Comparison of ENCODE assay signal across 1 cellular context in genomic region chr5:178626484-178627258, GRCh38.
TF ChIP-seq lines count a peak whose summit lies in the region.

Gene CLK4, minus strand, starts transcription at chr5:178627050. Its CDS starts 3,634 bp downstream, at chr5:178623416.

TF ChIP-seq in GM12878, 131 proteins besides CTCF, POLR2A, EP300 and RAD21 (continued from another document):
- peak; percentile 35 for TF ChIP-seq MAX (IDR thresholded peaks at IDR 0.05; ENCODE audit: low read depth, low read length)
- TF ChIP-seq ATF3 (IDR thresholded peaks at IDR 0.05; ENCODE audit: borderline replicate concordance, extremely low read depth, low read depth, low read length): no peak
- TF ChIP-seq, protein P1, sequence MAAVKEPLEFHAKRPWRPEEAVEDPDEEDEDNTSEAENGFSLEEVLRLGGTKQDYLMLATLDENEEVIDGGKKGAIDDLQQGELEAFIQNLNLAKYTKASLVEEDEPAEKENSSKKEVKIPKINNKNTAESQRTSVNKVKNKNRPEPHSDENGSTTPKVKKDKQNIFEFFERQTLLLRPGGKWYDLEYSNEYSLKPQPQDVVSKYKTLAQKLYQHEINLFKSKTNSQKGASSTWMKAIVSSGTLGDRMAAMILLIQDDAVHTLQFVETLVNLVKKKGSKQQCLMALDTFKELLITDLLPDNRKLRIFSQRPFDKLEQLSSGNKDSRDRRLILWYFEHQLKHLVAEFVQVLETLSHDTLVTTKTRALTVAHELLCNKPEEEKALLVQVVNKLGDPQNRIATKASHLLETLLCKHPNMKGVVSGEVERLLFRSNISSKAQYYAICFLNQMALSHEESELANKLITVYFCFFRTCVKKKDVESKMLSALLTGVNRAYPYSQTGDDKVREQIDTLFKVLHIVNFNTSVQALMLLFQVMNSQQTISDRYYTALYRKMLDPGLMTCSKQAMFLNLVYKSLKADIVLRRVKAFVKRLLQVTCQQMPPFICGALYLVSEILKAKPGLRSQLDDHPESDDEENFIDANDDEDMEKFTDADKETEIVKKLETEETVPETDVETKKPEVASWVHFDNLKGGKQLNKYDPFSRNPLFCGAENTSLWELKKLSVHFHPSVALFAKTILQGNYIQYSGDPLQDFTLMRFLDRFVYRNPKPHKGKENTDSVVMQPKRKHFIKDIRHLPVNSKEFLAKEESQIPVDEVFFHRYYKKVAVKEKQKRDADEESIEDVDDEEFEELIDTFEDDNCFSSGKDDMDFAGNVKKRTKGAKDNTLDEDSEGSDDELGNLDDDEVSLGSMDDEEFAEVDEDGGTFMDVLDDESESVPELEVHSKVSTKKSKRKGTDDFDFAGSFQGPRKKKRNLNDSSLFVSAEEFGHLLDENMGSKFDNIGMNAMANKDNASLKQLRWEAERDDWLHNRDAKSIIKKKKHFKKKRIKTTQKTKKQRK (IDR thresholded peaks at IDR 0.05; ENCODE audit: low read depth, low read length): no peak
TF ChIP-seq in GM12878: peak in this region for 50.
